Comparison of ENCODE assay signal across 32 cellular contexts in genomic region chrX:114787016-114787415, GRCh38.
"Had no signal": no experiment of that assay in that cellular context is flagged by ENCODE, and none has a peak within 500 bp of the region (broad histone marks: within the 10 kb centered on the region; RNA-seq: fewer than 3 reads in every experiment).

No MANE protein-coding gene starts in this region.

- DNase-seq: activated B cell treated with CpG ODN at 0.5 μM for 24 hours; activated CD4-positive, alpha-beta T cell treated with anti-CD3 and anti-CD28 coated beads for 48 hours; activated CD4-positive, alpha-beta T cell treated with anti-CD3 and anti-CD28 coated beads, Interleukin-2, amount 50 U/mL, for 1 hour; activated CD4-positive, alpha-beta T cell treated with anti-CD3 and anti-CD28 coated beads, Interleukin-2, amount 50 U/mL, for 48 hours; activated CD8-positive, alpha-beta memory T cell treated with anti-CD3 and anti-CD28 coated beads for 24 hours; activated CD8-positive, alpha-beta T cell treated with anti-CD3 and anti-CD28 coated beads for 36 hours; activated effector memory CD4-positive, alpha-beta T cell treated with Interleukin-2 at 50 U/mL for 16 hours; activated gamma-delta T cell treated with Interleukin-2 at 50 U/mL for 16 hours; activated naive CD4-positive, alpha-beta T cell treated with anti-CD3 and anti-CD28 coated beads, Interleukin-2, amount 50 U/mL, for 16 hours; activated naive CD4-positive, alpha-beta T cell treated with Interleukin-2 at 50 U/mL for 16 hours; activated T-cell treated with anti-CD3 and anti-CD28 coated beads, Interleukin-2, amount 50 U/mL, for 4 hours; adrenal gland; amygdala; aorta; body of pancreas; caudate nucleus; cortex of kidney; dermis blood vessel endothelial cell; effector CD4-positive, alpha-beta T cell; effector memory CD8-positive, alpha-beta T cell; erythroblast; foreskin fibroblast; head of caudate nucleus; T-helper 1 cell; T-helper 17 cell; T1000; WERI-Rb-1 had no signal

- H3K27me3 ChIP-seq: adrenal gland, body of pancreas, esophagus muscularis mucosa had no signal

- H3K27ac Mint-ChIP-seq: activated B cell treated with CpG ODN at 0.5 μM for 24 hours; activated CD8-positive, alpha-beta T cell treated with anti-CD3 and anti-CD28 coated beads for 36 hours; activated naive CD8-positive, alpha-beta T cell; activated T-helper 17 cell treated with anti-CD3 and anti-CD28 coated beads, Interleukin-2, amount 50 U/mL, for 72 hours; effector memory CD8-positive, alpha-beta T cell; T-helper 17 cell; T-helper 2 cell treated with Interferon-gamma antibody and Interleukin-4, amounts not matched to agents 5 μg/mL and 100 μg/mL, for 36 hours had no signal

- H3K4me1 Mint-ChIP-seq: activated B cell treated with CpG ODN at 0.5 μM for 24 hours; activated T-helper 17 cell treated with anti-CD3 and anti-CD28 coated beads, Interleukin-2, amount 50 U/mL, for 72 hours; T-helper 17 cell had no signal

- H3K27me3 Mint-ChIP-seq: activated B cell treated with CpG ODN at 0.5 μM for 24 hours; activated CD8-positive, alpha-beta T cell treated with anti-CD3 and anti-CD28 coated beads for 36 hours; activated naive CD8-positive, alpha-beta T cell; activated T-helper 17 cell treated with anti-CD3 and anti-CD28 coated beads, Interleukin-2, amount 50 U/mL, for 72 hours; effector memory CD8-positive, alpha-beta T cell; T-helper 17 cell had no signal

- H3K4me3 ChIP-seq: adrenal gland, body of pancreas, esophagus muscularis mucosa had no signal

- H3K27ac ChIP-seq: adrenal gland, body of pancreas, esophagus muscularis mucosa, WERI-Rb-1 had no signal

- ATAC-seq: activated CD4-positive, CD25-positive, alpha-beta regulatory T cell treated with anti-CD3 and anti-CD28 coated beads, Interleukin-2, amount 50 U/mL, for 24 hours; activated CD8-positive, alpha-beta T cell treated with anti-CD3 and anti-CD28 coated beads for 36 hours; activated T-cell treated with anti-CD3 and anti-CD28 coated beads, Interleukin-2, amount 50 U/mL, for 4 hours; activated T-helper 17 cell treated with anti-CD3 and anti-CD28 coated beads, Interleukin-2, amount 50 U/mL, for 72 hours; body of pancreas; effector memory CD8-positive, alpha-beta T cell; T-helper 17 cell had no signal

- H3K36me3 ChIP-seq: adrenal gland, esophagus muscularis mucosa, WERI-Rb-1 had no signal

- H3K4me3 Mint-ChIP-seq: activated B cell treated with CpG ODN at 0.5 μM for 24 hours; activated CD8-positive, alpha-beta T cell treated with anti-CD3 and anti-CD28 coated beads for 36 hours; activated naive CD8-positive, alpha-beta T cell; activated T-cell treated with anti-CD3 and anti-CD28 coated beads, Interleukin-2, amount 50 U/mL, for 4 hours; activated T-helper 17 cell treated with anti-CD3 and anti-CD28 coated beads, Interleukin-2, amount 50 U/mL, for 72 hours; effector memory CD8-positive, alpha-beta T cell; T-helper 17 cell; T-helper 2 cell treated with Interferon-gamma antibody and Interleukin-4, amounts not matched to agents 5 μg/mL and 100 μg/mL, for 36 hours had no signal

- H3K4me1 ChIP-seq: adrenal gland, body of pancreas, esophagus muscularis mucosa had no signal

- H3K36me3 Mint-ChIP-seq: activated naive CD8-positive, alpha-beta T cell had no signal

- H3K9me3 ChIP-seq: adrenal gland, body of pancreas had no signal

- H3K9me3 Mint-ChIP-seq: activated B cell treated with CpG ODN at 0.5 μM for 24 hours; activated CD8-positive, alpha-beta T cell treated with anti-CD3 and anti-CD28 coated beads for 36 hours; activated T-cell treated with anti-CD3 and anti-CD28 coated beads, Interleukin-2, amount 50 U/mL, for 4 hours; activated T-helper 17 cell treated with anti-CD3 and anti-CD28 coated beads, Interleukin-2, amount 50 U/mL, for 72 hours; effector memory CD8-positive, alpha-beta T cell; T-helper 2 cell treated with Interferon-gamma antibody and Interleukin-4, amounts not matched to agents 5 μg/mL and 100 μg/mL, for 36 hours had no signal
